1 cellular context compared by ENCODE assay signal in the genomic region with DNA sequence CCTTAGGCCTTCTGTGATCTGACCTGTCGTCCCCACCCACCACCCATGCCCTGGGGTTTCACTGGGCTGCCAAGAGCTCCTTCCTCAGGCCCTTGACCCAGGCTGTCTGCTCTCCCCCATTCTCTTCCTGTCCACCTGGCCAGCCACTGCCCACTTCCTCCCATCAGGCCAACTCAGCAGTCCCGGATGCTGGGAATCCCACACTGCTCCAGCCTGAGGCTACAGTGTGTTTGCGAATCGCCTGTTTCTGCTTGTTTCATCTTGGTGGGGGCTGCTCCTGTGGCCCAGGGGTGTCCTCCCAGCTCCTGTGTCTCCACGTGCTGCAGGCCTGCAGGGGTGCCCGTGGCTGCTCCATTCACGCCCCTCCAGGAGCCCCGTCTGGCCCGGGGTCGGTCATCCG.
TF ChIP-seq lines count a peak whose summit lies in the region.

No MANE protein-coding gene starts in this region.

TF ChIP-seq in WTC11, 78 proteins besides CTCF, POLR2A, EP300 and RAD21 (continued from another document):
- TF ChIP-seq, protein P1, sequence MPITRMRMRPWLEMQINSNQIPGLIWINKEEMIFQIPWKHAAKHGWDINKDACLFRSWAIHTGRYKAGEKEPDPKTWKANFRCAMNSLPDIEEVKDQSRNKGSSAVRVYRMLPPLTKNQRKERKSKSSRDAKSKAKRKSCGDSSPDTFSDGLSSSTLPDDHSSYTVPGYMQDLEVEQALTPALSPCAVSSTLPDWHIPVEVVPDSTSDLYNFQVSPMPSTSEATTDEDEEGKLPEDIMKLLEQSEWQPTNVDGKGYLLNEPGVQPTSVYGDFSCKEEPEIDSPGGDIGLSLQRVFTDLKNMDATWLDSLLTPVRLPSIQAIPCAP (CRISPR knock-in tag; IDR thresholded peaks at IDR 0.05): no peak
- no peak for TF ChIP-seq HMGA2 (CRISPR knock-in tag; IDR thresholded peaks at IDR 0.05)
- no peak for TF ChIP-seq SP1 (CRISPR knock-in tag; conservative IDR thresholded peaks at IDR 0.05)
- TF ChIP-seq TP53 (CRISPR knock-in tag; IDR thresholded peaks at IDR 0.05): no peak
- TF ChIP-seq, protein P2, sequence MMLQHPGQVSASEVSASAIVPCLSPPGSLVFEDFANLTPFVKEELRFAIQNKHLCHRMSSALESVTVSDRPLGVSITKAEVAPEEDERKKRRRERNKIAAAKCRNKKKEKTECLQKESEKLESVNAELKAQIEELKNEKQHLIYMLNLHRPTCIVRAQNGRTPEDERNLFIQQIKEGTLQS (CRISPR knock-in tag; conservative IDR thresholded peaks at IDR 0.05): no peak
- no peak for TF ChIP-seq JUN (CRISPR knock-in tag; IDR thresholded peaks at IDR 0.05)
